16 cellular contexts compared by ENCODE assay signal in the genomic region with DNA sequence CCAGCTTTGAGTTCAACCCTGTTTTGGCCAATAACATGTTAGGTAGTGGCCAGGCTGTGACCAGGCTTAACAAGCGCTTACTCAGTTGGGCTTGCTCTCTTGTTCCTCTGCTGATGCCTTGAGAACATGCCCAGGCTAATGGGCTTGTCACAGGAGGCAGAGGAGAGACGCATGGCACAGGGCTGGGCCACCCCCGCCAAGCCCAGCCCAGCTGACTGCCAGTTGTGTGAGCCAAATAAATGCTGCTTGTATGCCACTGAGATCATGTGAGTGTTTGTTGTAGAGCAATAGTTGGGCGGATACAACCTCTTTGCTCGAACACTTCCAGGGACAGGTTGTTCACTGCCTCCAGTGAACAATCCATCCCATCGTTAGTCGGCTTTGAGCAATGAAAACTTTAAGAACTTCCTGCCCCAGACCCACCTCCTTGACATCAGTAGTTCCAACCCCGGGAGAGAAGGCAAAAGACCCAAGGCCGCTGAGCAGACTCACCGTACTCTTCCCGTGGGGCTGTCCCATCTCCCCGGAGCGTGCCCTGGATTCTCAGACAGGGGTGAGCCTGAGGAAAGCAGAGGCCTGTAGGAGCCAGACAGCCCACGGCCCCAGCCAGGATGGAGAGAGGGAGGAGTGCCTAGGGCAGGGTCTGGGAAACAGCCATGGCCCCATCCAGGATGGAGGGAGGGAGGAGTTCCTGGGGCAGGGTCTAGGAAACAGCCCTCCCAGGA. TPM values are rescaled to one million over a fixed set of nuclear protein-coding genes. Genes with fewer than 3 reads are reported as not detected.
DNase-seq lines count a peak whose midpoint lies in the region; ATAC-seq, FAIRE-seq and TF ChIP-seq lines count a peak whose summit lies in the region.
"Had no signal": no experiment of that assay in that cellular context is flagged by ENCODE, and none has a peak within 500 bp of the region (broad histone marks: within the 10 kb centered on the region; RNA-seq: fewer than 3 reads in every experiment).

No MANE protein-coding gene starts in this region.

- no peaks in the 10 kb centered on the region for H3K36me3 Mint-ChIP-seq in HFFc6 (ENCODE audit: low read depth)
- H3K36me3 Mint-ChIP-seq: CD14-positive monocyte, WTC11 had no signal

- TF ChIP-seq CTCF in bronchial epithelial cell (IDR thresholded peaks at IDR 0.05; ENCODE audit: insufficient read depth, low read length, severe bottlenecking) (no peak), psoas muscle (IDR thresholded peaks at IDR 0.05) (no peak), HFFc6 (IDR thresholded peaks at IDR 0.05) (no peak)

- no peak overlapping the region for H3K27ac Mint-ChIP-seq in HFFc6
- H3K27ac Mint-ChIP-seq: activated T-cell treated with anti-CD3 and anti-CD28 coated beads, Interleukin-2, amount 50 U/mL, for 24 hours; CD14-positive monocyte; nephron progenitor cell; WTC11 had no signal

- H3K9me3 Mint-ChIP-seq in HFFc6: no peaks in the 10 kb centered on the region
- H3K9me3 Mint-ChIP-seq: activated T-cell treated with anti-CD3 and anti-CD28 coated beads, Interleukin-2, amount 50 U/mL, for 24 hours; CD14-positive monocyte; nephron progenitor cell; WTC11 had no signal

- intact Hi-C loops in psoas muscle (cut with DNase I): no loop called here

- DNase-seq in EH (ENCODE audit: low read depth) (peak; percentile 9), bronchial epithelial cell (ENCODE audit: low read depth) (peak; percentile 83), hippocampal formation (lab: John Stamatoyannopoulos, UW) (peak; percentile 25 to 29), psoas muscle (peak; percentile 51 to 89), HFFc6 (no peak), NK-92 (lab: John Stamatoyannopoulos, UW; ENCODE audit: unreplicated experiment) (no peak), NCI-H345 (lab: John Stamatoyannopoulos, UW) (no peak)
- DNase-seq: activated T-cell treated with anti-CD3 and anti-CD28 coated beads, Interleukin-2, amount 50 U/mL, for 24 hours; GF-D8; NCI-H1048; nephron progenitor cell had no signal

- peak; percentile 79 to 85 (median 84) for ATAC-seq in psoas muscle
- no peak for ATAC-seq in HG03039 (IDR thresholded peaks at IDR 0.05; ENCODE audit: unreplicated experiment)
- ATAC-seq: WTC11 had no signal

- WGBS in psoas muscle, 3 donors: 47 to 57% (median 56%) methylated on average over 14 of the region's 14 CpGs

- H3K4me3 Mint-ChIP-seq in HFFc6: no peak overlapping the region
- H3K4me3 Mint-ChIP-seq: activated T-cell treated with anti-CD3 and anti-CD28 coated beads, Interleukin-2, amount 50 U/mL, for 24 hours; CD14-positive monocyte; nephron progenitor cell; WTC11 had no signal

- no peak overlapping the region for H3K4me3 ChIP-seq in bronchial epithelial cell (ENCODE audit: low read depth, low read length)
- no peak overlapping the region for H3K4me3 ChIP-seq in psoas muscle

- peaks cover 26% of the 10 kb centered on the region for H3K27me3 Mint-ChIP-seq in HFFc6 (ENCODE audit: insufficient read depth)
- H3K27me3 Mint-ChIP-seq: activated T-cell treated with anti-CD3 and anti-CD28 coated beads, Interleukin-2, amount 50 U/mL, for 24 hours had no signal

- H3K27ac ChIP-seq in psoas muscle: peak overlapping the region; percentile 67
- H3K27ac ChIP-seq: HL-60 had no signal

- H3K4me1 ChIP-seq in psoas muscle: peaks cover 27% of the 10 kb centered on the region

- peaks cover 1% of the 10 kb centered on the region for H3K36me3 ChIP-seq in bronchial epithelial cell (ENCODE audit: control insufficient read depth, insufficient read depth, low read length)
- no peaks in the 10 kb centered on the region for H3K36me3 ChIP-seq in psoas muscle (ENCODE audit: insufficient read depth in 1 of 2, low read depth in 1 of 2)

- H3K9me3 ChIP-seq in psoas muscle: no peaks in the 10 kb centered on the region

- no peaks in the 10 kb centered on the region for H3K27me3 ChIP-seq in bronchial epithelial cell (ENCODE audit: control insufficient read depth, insufficient read depth, low read length)
- H3K27me3 ChIP-seq in psoas muscle (ENCODE audit: insufficient read depth in 3 of 3, low read length in 2 of 3): no peaks in the 10 kb centered on the region

- FAIRE-seq in bronchial epithelial cell (lab: Jason Lieb, UNC): peak; percentile 99

- H3K4me1 Mint-ChIP-seq in HFFc6 (ENCODE audit: low read depth): no peaks in the 10 kb centered on the region; the same call in 1 of the 2 replicates

RNA-seq across cellular contexts. Expression of a gene that starts 4.1 kb away (rescaled TPM):
- total RNA-seq in bronchial epithelial cell: 1.6 and 10.2 TPM in 2 replicates
- total RNA-seq in psoas muscle: 1 to 10 TPM; 1.9 to 5.3 (median 3.6) TPM
- polyA plus RNA-seq in psoas muscle: under 1 TPM; 0.20 to 0.93 (median 0.86) TPM
- total RNA-seq in HFFc6 (2021; fragmentation: NEBNext Ultra II Directional; extraction: Animal tissue kit (Norgen Biotek cat#: 25700)): not detected
- total RNA-seq: NCI-H460 had no signal
- polyA plus RNA-seq: CD14-positive monocyte had no signal

RNA-seq across cellular contexts. Expression of a gene that starts 55.7 kb away (rescaled TPM):
- total RNA-seq in bronchial epithelial cell: 22.6 and 34.9 TPM in 2 replicates
- total RNA-seq in psoas muscle: 10 to 100 TPM; 37.3 to 47.8 (median 46.2) TPM
- polyA plus RNA-seq in psoas muscle: 10 to 100 TPM; 15.2 to 43.3 (median 17.7) TPM
- total RNA-seq in HFFc6 (2021; fragmentation: NEBNext Ultra II Directional; extraction: Animal tissue kit (Norgen Biotek cat#: 25700)): 10 to 100 TPM; 51.1 to 58.5 (median 52.8) TPM

RNA-seq across cellular contexts. Expression of a gene that starts 58.0 kb away (rescaled TPM):
- under 0.01 TPM in 2 replicates for total RNA-seq in bronchial epithelial cell
- not detected for total RNA-seq in psoas muscle
- polyA plus RNA-seq in psoas muscle: not detected
- total RNA-seq in HFFc6 (2021; fragmentation: NEBNext Ultra II Directional; extraction: Animal tissue kit (Norgen Biotek cat#: 25700)): not detected
- total RNA-seq: NCI-H460 had no signal
- polyA plus RNA-seq: CD14-positive monocyte had no signal

Comparison
In these comparisons a context has a peak if more than half of its experiments do, and no peak if none do; other contexts are left out.
1. DNase-seq: peak in EH (single experiment), bronchial epithelial cell (single experiment), hippocampal formation (2 of 2) and psoas muscle (2 of 2); none in HFFc6 (single experiment), NK-92 (single experiment) and NCI-H345 (single experiment).